ENCODE assay signal across 21 cellular contexts in the genomic region with DNA sequence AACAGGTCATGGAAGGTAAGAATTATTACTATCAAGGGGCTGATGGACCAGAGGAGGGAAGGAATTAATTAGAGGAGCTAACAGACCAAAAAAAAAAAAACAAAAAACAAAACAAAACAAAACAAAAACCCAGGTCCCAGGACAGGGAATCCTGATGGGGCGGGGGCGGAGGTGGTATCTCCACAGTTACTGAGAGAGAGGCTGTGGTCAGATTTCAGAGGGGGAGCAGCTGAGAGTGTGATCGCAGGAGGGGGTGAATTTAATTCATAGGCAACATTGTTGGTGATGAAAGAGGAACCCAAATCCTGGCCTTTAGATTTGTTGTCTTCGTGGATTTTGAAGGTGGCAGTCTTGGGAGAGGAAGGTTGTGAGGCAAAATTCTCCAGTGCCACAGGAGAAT.
DNase-seq lines count a peak whose midpoint lies in the region; ATAC-seq and TF ChIP-seq lines count a peak whose summit lies in the region.
"Had no signal": no experiment of that assay in that cellular context is flagged by ENCODE, and none has a peak within 500 bp of the region (broad histone marks: within the 10 kb centered on the region; RNA-seq: fewer than 3 reads in every experiment).

No MANE protein-coding gene starts in this region.

- no peaks in the 10 kb centered on the region for H3K9me3 Mint-ChIP-seq in activated naive CD4-positive, alpha-beta T cell treated with anti-CD3 and anti-CD28 coated beads, Interleukin-2, amount 50 U/mL, for 24 hours
- no peaks in the 10 kb centered on the region for H3K9me3 Mint-ChIP-seq in activated naive CD4-positive, alpha-beta T cell treated with anti-CD3 and anti-CD28 coated beads, Interleukin-2, amount 50 U/mL, for 72 hours
- no peaks in the 10 kb centered on the region for H3K9me3 Mint-ChIP-seq in WTC11
- H3K9me3 Mint-ChIP-seq in neural progenitor cell = no peaks in the 10 kb centered on the region
- H3K9me3 Mint-ChIP-seq in activated CD8-positive, alpha-beta T cell treated with anti-CD3 and anti-CD28 coated beads for 36 hours = no peaks in the 10 kb centered on the region
- H3K9me3 Mint-ChIP-seq: CD4-positive, alpha-beta T cell had no signal

- no peak overlapping the region for H2AFZ ChIP-seq in neural progenitor cell (replicated peaks)

- peaks cover 7% of the 10 kb centered on the region for H3K4me1 ChIP-seq in neural progenitor cell
- H3K4me1 ChIP-seq: SJCRH30 had no signal

- no peak overlapping the region for H3K4me2 ChIP-seq in neural progenitor cell
- H3K4me2 ChIP-seq: BLaER1 had no signal

- H3K27me3 ChIP-seq in neural progenitor cell = no peaks in the 10 kb centered on the region
- H3K27me3 ChIP-seq: BLaER1, SJCRH30 had no signal

- H3K4me3 Mint-ChIP-seq in activated naive CD4-positive, alpha-beta T cell treated with anti-CD3 and anti-CD28 coated beads, Interleukin-2, amount 50 U/mL, for 24 hours = no peak overlapping the region
- H3K4me3 Mint-ChIP-seq in WTC11 (no peak overlapping the region), neural progenitor cell (no peak overlapping the region)
- no peak overlapping the region for H3K4me3 Mint-ChIP-seq in activated CD8-positive, alpha-beta T cell treated with anti-CD3 and anti-CD28 coated beads for 36 hours
- H3K4me3 Mint-ChIP-seq: CD4-positive, alpha-beta T cell had no signal

- H3K27me3 Mint-ChIP-seq in activated naive CD4-positive, alpha-beta T cell treated with anti-CD3 and anti-CD28 coated beads, Interleukin-2, amount 50 U/mL, for 24 hours = no peaks in the 10 kb centered on the region
- H3K27me3 Mint-ChIP-seq in WTC11 (ENCODE audit: low read depth) (no peaks in the 10 kb centered on the region), neural progenitor cell (ENCODE audit: insufficient read depth, low read depth) (peaks cover 6% of the 10 kb centered on the region)
- H3K27me3 Mint-ChIP-seq in activated CD8-positive, alpha-beta T cell treated with anti-CD3 and anti-CD28 coated beads for 36 hours = no peaks in the 10 kb centered on the region
- H3K27me3 Mint-ChIP-seq: CD4-positive, alpha-beta T cell had no signal

- no peaks in the 10 kb centered on the region for H3K36me3 Mint-ChIP-seq in activated naive CD4-positive, alpha-beta T cell treated with anti-CD3 and anti-CD28 coated beads, Interleukin-2, amount 50 U/mL, for 24 hours
- no peaks in the 10 kb centered on the region for H3K36me3 Mint-ChIP-seq in activated naive CD4-positive, alpha-beta T cell treated with anti-CD3 and anti-CD28 coated beads, Interleukin-2, amount 50 U/mL, for 72 hours
- no peaks in the 10 kb centered on the region for H3K36me3 Mint-ChIP-seq in WTC11
- H3K36me3 Mint-ChIP-seq in neural progenitor cell = peaks cover 33% of the 10 kb centered on the region
- no peaks in the 10 kb centered on the region for H3K36me3 Mint-ChIP-seq in activated CD8-positive, alpha-beta T cell treated with anti-CD3 and anti-CD28 coated beads for 36 hours (ENCODE audit: low read depth)

- no peaks in the 10 kb centered on the region for H3K36me3 ChIP-seq in neural progenitor cell
- H3K36me3 ChIP-seq: BLaER1, SJCRH30 had no signal

- H3K4me1 Mint-ChIP-seq in activated naive CD4-positive, alpha-beta T cell treated with anti-CD3 and anti-CD28 coated beads, Interleukin-2, amount 50 U/mL, for 24 hours = peaks cover 30% of the 10 kb centered on the region
- H3K4me1 Mint-ChIP-seq in WTC11 (peaks cover 26% of the 10 kb centered on the region), neural progenitor cell (peaks cover 58% of the 10 kb centered on the region)
- H3K4me1 Mint-ChIP-seq in activated CD8-positive, alpha-beta T cell treated with anti-CD3 and anti-CD28 coated beads for 36 hours (ENCODE audit: low read depth) = peaks cover 11% of the 10 kb centered on the region

- H3K27ac ChIP-seq in neural progenitor cell = no peak overlapping the region
- H3K27ac ChIP-seq: BLaER1, SJCRH30 had no signal

- H3K79me2 ChIP-seq in neural progenitor cell (ENCODE audit: low read depth) = no peaks in the 10 kb centered on the region

- POLR2A ChIA-PET in WTC11 (lab: Charles Lee) = interaction anchor here (0.7 kb wide), 1 partner anchor 49 kb away, joined by 3 read pairs; no protein-coding TSS in a partner anchor
- POLR2A ChIA-PET in activated CD8-positive, alpha-beta T cell treated with anti-CD3 and anti-CD28 coated beads for 36 hours (lab: Charles Lee) = no interaction called here

- H3K9me3 ChIP-seq in neural progenitor cell (ENCODE audit: low read depth) = no peaks in the 10 kb centered on the region
- H3K9me3 ChIP-seq: BLaER1, SJCRH30 had no signal

- TF ChIP-seq CTCF in WTC11 (IDR thresholded peaks at IDR 0.05) (no peak), neural progenitor cell (IDR thresholded peaks at IDR 0.05) (no peak)
- no peak for TF ChIP-seq CTCF in activated CD8-positive, alpha-beta T cell treated with anti-CD3 and anti-CD28 coated beads for 36 hours (IDR thresholded peaks at IDR 0.05)

- H3K9ac ChIP-seq in neural progenitor cell = no peak overlapping the region
- H3K9ac ChIP-seq: BLaER1 had no signal

- ATAC-seq in activated naive CD4-positive, alpha-beta T cell treated with anti-CD3 and anti-CD28 coated beads, Interleukin-2, amount 50 U/mL, for 72 hours = no peak
- ATAC-seq in WTC11 = peak; percentile 53
- ATAC-seq in activated CD8-positive, alpha-beta T cell treated with anti-CD3 and anti-CD28 coated beads for 36 hours = no peak
- ATAC-seq: K562, PC-3 had no signal

- DNase-seq in activated naive CD4-positive, alpha-beta T cell treated with anti-CD3 and anti-CD28 coated beads, Interleukin-2, amount 50 U/mL, for 72 hours (ENCODE audit: low spot score in 2 of 2) = no peak
- no peak for DNase-seq in WTC11 (ENCODE audit: low spot score)
- no peak for DNase-seq in neural progenitor cell (ENCODE audit: low spot score)
- no peak for DNase-seq in activated CD8-positive, alpha-beta memory T cell treated with anti-CD3 and anti-CD28 coated beads for 24 hours
- no peak for DNase-seq in NAMALWA (ENCODE audit: low spot score)
- DNase-seq in activated CD8-positive, alpha-beta T cell treated with anti-CD3 and anti-CD28 coated beads for 36 hours = no peak
- DNase-seq: CD4-positive, alpha-beta T cell; MM.1S; NCI-H1048; NCI-H1417; NCI-H1694; NCI-H2029 treated with DMSO at 0.1 percent for 48 hours; NCI-H446 treated with DMSO at 0.1 percent for 48 hours; NCI-H526; NCI-H82; NK-92 treated with Interleukin-12 subunit alpha and Interleukin-12 subunit beta, amount 100 ng/mL, for 24 hours; PC-3; SJCRH30 had no signal

- intact Hi-C loops in activated CD8-positive, alpha-beta T cell treated with anti-CD3 and anti-CD28 coated beads for 36 hours (cut with micrococcal nuclease) = no loop called here

- no peaks in the 10 kb centered on the region for H4K20me1 ChIP-seq in neural progenitor cell (ENCODE audit: low read depth)
- H4K20me1 ChIP-seq: BLaER1 had no signal

- no peaks in the 10 kb centered on the region for H3F3A ChIP-seq in neural progenitor cell (ENCODE audit: low read depth)

- CTCF ChIA-PET in WTC11 (lab: Charles Lee) = no interaction called here
- CTCF ChIA-PET in activated CD8-positive, alpha-beta T cell treated with anti-CD3 and anti-CD28 coated beads for 36 hours (lab: Charles Lee) = no interaction called here

- H3K4me3 ChIP-seq in neural progenitor cell = no peak overlapping the region
- H3K4me3 ChIP-seq: BLaER1, K562, SJCRH30 had no signal

- peak overlapping the region; percentile 8 for H3K27ac Mint-ChIP-seq in activated naive CD4-positive, alpha-beta T cell treated with anti-CD3 and anti-CD28 coated beads, Interleukin-2, amount 50 U/mL, for 24 hours
- no peak overlapping the region for H3K27ac Mint-ChIP-seq in activated naive CD4-positive, alpha-beta T cell treated with anti-CD3 and anti-CD28 coated beads, Interleukin-2, amount 50 U/mL, for 72 hours
- no peak overlapping the region for H3K27ac Mint-ChIP-seq in WTC11
- H3K27ac Mint-ChIP-seq in neural progenitor cell = peak overlapping the region; percentile 33
- H3K27ac Mint-ChIP-seq in activated CD8-positive, alpha-beta T cell treated with anti-CD3 and anti-CD28 coated beads for 36 hours = no peak overlapping the region
- H3K27ac Mint-ChIP-seq: CD4-positive, alpha-beta T cell had no signal

TF ChIP-seq in WTC11, 78 proteins besides CTCF, POLR2A, EP300 and RAD21 (continues in another document):
- TF ChIP-seq HMGXB4 (CRISPR knock-in tag; IDR thresholded peaks at IDR 0.05) (no peak), GTF2I (CRISPR knock-in tag; conservative IDR thresholded peaks at IDR 0.05) (no peak), NFE2L1 (CRISPR knock-in tag; IDR thresholded peaks at IDR 0.05) (no peak), ZNF232 (CRISPR knock-in tag; IDR thresholded peaks at IDR 0.05) (no peak), MYBL2 (CRISPR knock-in tag; IDR thresholded peaks at IDR 0.05) (no peak), ZNF423 (CRISPR knock-in tag; IDR thresholded peaks at IDR 0.05) (no peak)
- TF ChIP-seq, protein P1, sequence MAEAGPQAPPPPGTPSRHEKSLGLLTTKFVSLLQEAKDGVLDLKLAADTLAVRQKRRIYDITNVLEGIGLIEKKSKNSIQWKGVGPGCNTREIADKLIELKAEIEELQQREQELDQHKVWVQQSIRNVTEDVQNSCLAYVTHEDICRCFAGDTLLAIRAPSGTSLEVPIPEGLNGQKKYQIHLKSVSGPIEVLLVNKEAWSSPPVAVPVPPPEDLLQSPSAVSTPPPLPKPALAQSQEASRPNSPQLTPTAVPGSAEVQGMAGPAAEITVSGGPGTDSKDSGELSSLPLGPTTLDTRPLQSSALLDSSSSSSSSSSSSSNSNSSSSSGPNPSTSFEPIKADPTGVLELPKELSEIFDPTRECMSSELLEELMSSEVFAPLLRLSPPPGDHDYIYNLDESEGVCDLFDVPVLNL (CRISPR knock-in tag; IDR thresholded peaks at IDR 0.05; ENCODE audit: borderline replicate concordance, low read depth) = no peak

Comparison
In these comparisons a context has a peak if more than half of its experiments do, and no peak if none do; other contexts are left out.
1. H3K27ac Mint-ChIP-seq: peak in activated naive CD4-positive, alpha-beta T cell treated with anti-CD3 and anti-CD28 coated beads, Interleukin-2, amount 50 U/mL, for 24 hours (single experiment) and neural progenitor cell (single experiment); none in activated naive CD4-positive, alpha-beta T cell treated with anti-CD3 and anti-CD28 coated beads, Interleukin-2, amount 50 U/mL, for 72 hours (0 of 2), WTC11 (single experiment) and activated CD8-positive, alpha-beta T cell treated with anti-CD3 and anti-CD28 coated beads for 36 hours (single experiment).